9 cellular contexts compared by ENCODE assay signal in the genomic region with DNA sequence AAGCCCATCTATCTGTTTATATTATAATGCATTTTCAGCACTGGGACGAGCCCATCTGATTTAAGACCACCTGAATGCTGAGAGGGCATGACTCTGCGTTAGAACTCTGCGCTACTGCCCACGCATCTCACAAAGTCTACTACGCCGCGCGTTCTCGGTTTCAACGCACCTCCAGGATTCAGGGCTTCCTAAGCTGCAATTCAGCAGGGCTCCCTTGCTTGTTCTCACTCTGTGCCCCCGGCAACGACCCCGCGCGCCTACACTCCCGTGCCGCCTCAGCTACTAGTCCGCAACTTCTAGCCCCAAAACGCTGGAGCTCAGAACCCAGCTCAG. TPM values are rescaled to one million over a fixed set of nuclear protein-coding genes. Genes with fewer than 3 reads are reported as not detected.
A peak's percentile ranks its signal among the peaks of the same experiment; 100 is the strongest.
DNase-seq lines count a peak whose midpoint lies in the region; ATAC-seq and TF ChIP-seq lines count a peak whose summit lies in the region.
"Had no signal": no experiment of that assay in that cellular context is flagged by ENCODE, and none has a peak within 500 bp of the region (broad histone marks: within the 10 kb centered on the region; RNA-seq: fewer than 3 reads in every experiment).

No MANE protein-coding gene starts in this region.

- no peaks in the 10 kb centered on the region for H3K79me2 ChIP-seq in MM.1S (ENCODE audit: low read length)

- no peak overlapping the region for H3K27ac ChIP-seq in MM.1S (ENCODE audit: low read length)
- H3K27ac ChIP-seq: epithelial cell of prostate had no signal

- H3K27ac Mint-ChIP-seq in endothelial cell (ENCODE audit: unreplicated experiment), result no peak overlapping the region

- H3K9me2 ChIP-seq in MM.1S (replicated peaks; ENCODE audit: insufficient read depth, low read length), result no peaks in the 10 kb centered on the region

- H3K36me3 Mint-ChIP-seq in endothelial cell (ENCODE audit: low read depth, unreplicated experiment), result no peaks in the 10 kb centered on the region

- no peak for TF ChIP-seq CTCF in MM.1S (IDR thresholded peaks at IDR 0.05; ENCODE audit: low read length)
- TF ChIP-seq CTCF in endothelial cell (IDR thresholded peaks at IDR 0.05; ENCODE audit: unreplicated experiment), result no peak
- TF ChIP-seq CTCF in omental fat pad (IDR thresholded peaks at IDR 0.05), result no peak

- H3K27me3 ChIP-seq in MM.1S (replicated peaks; ENCODE audit: insufficient read depth, low read length), result no peaks in the 10 kb centered on the region

- H3K4me1 Mint-ChIP-seq in endothelial cell (ENCODE audit: unreplicated experiment), result peaks cover 22% of the 10 kb centered on the region

- peak overlapping the region; percentile 97 for H2AFZ ChIP-seq in MM.1S (ENCODE audit: low read length)

- H4K20me1 ChIP-seq in MM.1S (ENCODE audit: insufficient read depth, low read length), result no peaks in the 10 kb centered on the region

- no peaks in the 10 kb centered on the region for H3K9me3 ChIP-seq in MM.1S (replicated peaks; ENCODE audit: insufficient read depth, low read length)

- H3K4me3 ChIP-seq in MM.1S (ENCODE audit: low read length), result peak overlapping the region; percentile 86

- ATAC-seq in Right ventricle myocardium superior (ENCODE audit: poor library complexity) (peak; percentile 23), Right ventricle myocardium inferior (no peak), omental fat pad (ENCODE audit: low FRiP score) (peak; percentile 64)

- H3K27me3 Mint-ChIP-seq in endothelial cell (ENCODE audit: unreplicated experiment), result peaks cover 8% of the 10 kb centered on the region

- H3K36me3 ChIP-seq in MM.1S (replicated peaks; ENCODE audit: insufficient read depth, low read length), result no peaks in the 10 kb centered on the region

- DNase-seq in Right ventricle myocardium superior (no peak), Right ventricle myocardium inferior (ENCODE audit: missing footprints) (no peak), MM.1S (no peak), endothelial cell (ENCODE audit: low spot score) (no peak), omental fat pad (ENCODE audit: low spot score) (no peak), NCI-H146 (lab: John Stamatoyannopoulos, UW) (no peak), GOT3 (lab: John Stamatoyannopoulos, UW) (no peak), iPS-NIHi11 (ENCODE audit: low spot score) (no peak)

- peak overlapping the region; percentile 88 for H3K4me3 Mint-ChIP-seq in endothelial cell (ENCODE audit: unreplicated experiment)

- H3K4me1 ChIP-seq in MM.1S (ENCODE audit: low read length), result peaks cover 11% of the 10 kb centered on the region

- H3K4me2 ChIP-seq in MM.1S (ENCODE audit: low read depth, low read length), result peak overlapping the region; percentile 98

- intact Hi-C loops in Right ventricle myocardium superior (cut with DNase I), result no loop called here
- intact Hi-C loops in Right ventricle myocardium inferior (cut with DNase I), result no loop called here

- H3F3A ChIP-seq in MM.1S (ENCODE audit: insufficient read depth, low read length), result 0 out of 2 replicates have a peak, but pooled peaks cover 4% of the 10 kb centered on the region

- peak overlapping the region; percentile 22; the same call in 1 of the 2 replicates for H3K9ac ChIP-seq in MM.1S (ENCODE audit: low read length)

- H3K9me3 Mint-ChIP-seq in endothelial cell (ENCODE audit: unreplicated experiment), result no peaks in the 10 kb centered on the region

RNA-seq across cellular contexts. Expression of gene ARHGEF26, which starts 0.3 kb away (rescaled TPM):
- 0.97 TPM for total RNA-seq in Right ventricle myocardium superior
- 1.9 TPM for total RNA-seq in Right ventricle myocardium inferior
- 22.9 TPM for total RNA-seq in endothelial cell (ENCODE audit: unreplicated experiment)
- total RNA-seq in omental fat pad, result 10 to 100 TPM; 12.0 to 26.9 (median 14.1) TPM
